31 cellular contexts compared by ENCODE assay signal in the genomic region with DNA sequence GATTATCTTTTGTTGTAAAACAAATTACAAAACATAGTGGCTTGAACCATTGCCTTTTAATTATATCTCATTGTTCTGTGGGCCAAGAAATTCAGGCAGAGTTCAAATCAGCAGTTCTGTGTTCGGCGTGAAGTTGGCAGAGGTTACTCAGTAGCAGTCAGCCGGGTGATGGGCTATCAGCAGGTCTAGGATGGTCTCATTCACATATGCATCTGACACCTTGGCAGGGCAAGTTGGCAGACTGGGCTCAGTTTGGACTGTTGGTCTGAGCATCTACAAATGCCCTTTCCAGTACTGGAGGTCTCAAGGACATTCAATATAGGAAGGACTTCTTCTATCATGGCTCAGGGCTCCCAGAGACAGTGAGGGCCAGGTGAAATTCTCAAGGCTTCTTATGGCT. TPM values are rescaled to one million over a fixed set of nuclear protein-coding genes. Genes with fewer than 3 reads are reported as not detected.
"Had no signal": no experiment of that assay in that cellular context is flagged by ENCODE, and none has a peak within 500 bp of the region (broad histone marks: within the 10 kb centered on the region; RNA-seq: fewer than 3 reads in every experiment).

No MANE protein-coding gene starts in this region.

- H3K9me3 ChIP-seq: adrenal gland, SJCRH30 had no signal

- H3K4me2 ChIP-seq: PC-9 had no signal

- H3K36me3 ChIP-seq: adrenal gland, SJCRH30, WERI-Rb-1 had no signal

- H3K27me3 ChIP-seq: adrenal gland had no signal

- H3K4me3 ChIP-seq: adrenal gland, K562, PC-9, SJCRH30, SK-N-MC had no signal

- ATAC-seq: activated naive CD4-positive, alpha-beta T cell treated with anti-CD3 and anti-CD28 coated beads, Interleukin-2, amount 50 U/mL, for 72 hours; activated T-cell treated with anti-CD3 and anti-CD28 coated beads, Interleukin-2, amount 50 U/mL, for 4 hours; K562 had no signal

- FAIRE-seq: bronchial epithelial cell, K562, RCC 7860 had no signal

- H3K27ac ChIP-seq: adrenal gland, PC-9, RWPE1, SJCRH30, SK-N-MC, WERI-Rb-1 had no signal

- DNase-seq: activated CD4-positive, alpha-beta memory T cell treated with anti-CD3 and anti-CD28 coated beads, Interleukin-2, amount 10 ng/mL, durations not matched to agents 7 days and 5 days; activated CD4-positive, alpha-beta T cell treated with anti-CD3 and anti-CD28 coated beads for 1 hour; activated CD4-positive, alpha-beta T cell treated with anti-CD3 and anti-CD28 coated beads for 48 hours; activated CD4-positive, CD25-positive, alpha-beta regulatory T cell; activated gamma-delta T cell treated with Interleukin-2 at 50 U/mL for 16 hours; activated naive CD4-positive, alpha-beta T cell treated with anti-CD3 and anti-CD28 coated beads for 36 hours; activated T-cell treated with anti-CD3 and anti-CD28 coated beads for 4 hours; activated T-cell treated with anti-CD3 and anti-CD28 coated beads, Interleukin-2, amount 50 U/mL, for 4 hours; adrenal gland; central memory CD4-positive, alpha-beta T cell; NCI-H1105; NCI-H1417 treated with DMSO at 0.1 percent for 48 hours; NCI-H187 treated with DMSO at 0.1 percent for 48 hours; NCI-H2081; NCI-H2171 treated with DMSO at 0.1 percent for 48 hours; NCI-H2227 treated with DMSO at 0.1 percent for 48 hours; NCI-H446; NCI-H524; NCI-H69; NCI-H82; PC-9; SHP77; SJCRH30; T1000; WERI-Rb-1 had no signal

- H2AFZ ChIP-seq: PC-9 had no signal

- H3K4me1 ChIP-seq: adrenal gland, SJCRH30 had no signal

RNA-seq across cellular contexts. Expression of a gene that starts 51.2 kb away (rescaled TPM):
- total RNA-seq: K562, SJCRH30 had no signal
